In genomic region chr12:78430501-78430900, GRCh38 we compare ENCODE assay signal across 18 cellular contexts.
A peak's percentile ranks its signal among the peaks of the same experiment; 100 is the strongest.
DNase-seq lines count a peak whose midpoint lies in the region; ATAC-seq, FAIRE-seq and TF ChIP-seq lines count a peak whose summit lies in the region.
"Had no signal": no experiment of that assay in that cellular context is flagged by ENCODE, and none has a peak within 500 bp of the region (broad histone marks: within the 10 kb centered on the region; RNA-seq: fewer than 3 reads in every experiment).

No MANE protein-coding gene starts in this region.

- H3F3A ChIP-seq in smooth muscle cell (ENCODE audit: low read depth) = no peaks in the 10 kb centered on the region

- H3K27me3 Mint-ChIP-seq in mesothelial cell of epicardium (ENCODE audit: low read depth) = no peaks in the 10 kb centered on the region
- H3K27me3 Mint-ChIP-seq: CD4-positive, CD25-positive, alpha-beta regulatory T cell had no signal

- H3K27me3 ChIP-seq in smooth muscle cell (ENCODE audit: low read depth) = no peaks in the 10 kb centered on the region

- H3K27ac Mint-ChIP-seq in mesothelial cell of epicardium = peak overlapping the region; percentile 19
- H3K27ac Mint-ChIP-seq: CD4-positive, CD25-positive, alpha-beta regulatory T cell; CD8-positive, alpha-beta T cell; HFFc6 had no signal

- intact Hi-C loops in OCI-LY7 (cut with micrococcal nuclease; ENCODE audit: unreplicated experiment) = no loop called here

- H3K36me3 Mint-ChIP-seq in mesothelial cell of epicardium = no peaks in the 10 kb centered on the region
- H3K36me3 Mint-ChIP-seq: CD4-positive, CD25-positive, alpha-beta regulatory T cell; CD8-positive, alpha-beta T cell had no signal

- no peak overlapping the region for H3K27ac ChIP-seq in OCI-LY7 (ENCODE audit: low read depth, low read length, poor library complexity, severe bottlenecking)
- no peak overlapping the region for H3K27ac ChIP-seq in smooth muscle cell (ENCODE audit: low read depth)

- no peak for DNase-seq in OCI-LY7 (ENCODE audit: low spot score)
- no peak for DNase-seq in mesothelial cell of epicardium (ENCODE audit: low spot score in 2 of 2, unreplicated experiment in 2 of 2)
- DNase-seq in smooth muscle cell (lab: John Stamatoyannopoulos, UW; ENCODE audit: unreplicated experiment) = no peak
- no peak for DNase-seq in activated T-cell treated with anti-CD3 and anti-CD28 coated beads, Interleukin-2, amount 50 U/mL, for 48 hours
- DNase-seq: C1 segment of cervical spinal cord; Caco-2; CD4-positive, CD25-positive, alpha-beta regulatory T cell; CD8-positive, alpha-beta T cell; DMS153; DND-41; GOT3; HFFc6 had no signal

- TF ChIP-seq CTCF in OCI-LY7 (conservative IDR thresholded peaks at IDR 0.05; ENCODE audit: low read length) (no peak), mesothelial cell of epicardium (IDR thresholded peaks at IDR 0.05; ENCODE audit: unreplicated experiment) (no peak), smooth muscle cell (IDR thresholded peaks at IDR 0.05; ENCODE audit: borderline replicate concordance, insufficient read depth, poor library complexity, severe bottlenecking) (no peak)

- H4K20me1 ChIP-seq in OCI-LY7 (ENCODE audit: insufficient read depth, low read length) (no peaks in the 10 kb centered on the region), smooth muscle cell (ENCODE audit: low read depth) (no peaks in the 10 kb centered on the region)

- H2AFZ ChIP-seq in OCI-LY7 (ENCODE audit: low read length) = peak overlapping the region; percentile 51
- H2AFZ ChIP-seq in smooth muscle cell (ENCODE audit: low read depth) = peak overlapping the region; percentile 36

- H3K36me3 ChIP-seq in OCI-LY7 (ENCODE audit: insufficient read depth, low read length) = no peaks in the 10 kb centered on the region; the same call in 1 of the 2 replicates
- no peaks in the 10 kb centered on the region for H3K36me3 ChIP-seq in smooth muscle cell (ENCODE audit: low read depth)
- H3K36me3 ChIP-seq: HAP-1 had no signal

- no peak overlapping the region for H3K4me3 Mint-ChIP-seq in mesothelial cell of epicardium
- H3K4me3 Mint-ChIP-seq: CD4-positive, CD25-positive, alpha-beta regulatory T cell; CD8-positive, alpha-beta T cell; HFFc6 had no signal

- ATAC-seq in HG03135 (IDR thresholded peaks at IDR 0.05; ENCODE audit: unreplicated experiment) = no peak
- ATAC-seq: CD8-positive, alpha-beta T cell had no signal

- WGBS in smooth muscle cell (ENCODE audit: low lambda C conversion rate) = 44% methylated on average over 2 of the region's 2 CpGs

- no peaks in the 10 kb centered on the region for H3K9me2 ChIP-seq in OCI-LY7 (ENCODE audit: insufficient read depth, low read length)

- H3K4me2 ChIP-seq in OCI-LY7 (ENCODE audit: low read length) = no peak overlapping the region
- no peak overlapping the region for H3K4me2 ChIP-seq in smooth muscle cell

- H3K9me3 Mint-ChIP-seq in mesothelial cell of epicardium = peaks cover 36% of the 10 kb centered on the region

- H3K4me1 ChIP-seq in OCI-LY7 (ENCODE audit: insufficient read depth, low read length, poor library complexity, severe bottlenecking) = peaks cover 4% of the 10 kb centered on the region
- H3K4me1 ChIP-seq in smooth muscle cell (ENCODE audit: low read depth) = no peaks in the 10 kb centered on the region
- H3K4me1 ChIP-seq: Caco-2 had no signal

- H3K4me1 Mint-ChIP-seq in mesothelial cell of epicardium = peaks cover 9% of the 10 kb centered on the region
- H3K4me1 Mint-ChIP-seq: CD4-positive, CD25-positive, alpha-beta regulatory T cell had no signal

- H3K9me3 ChIP-seq in OCI-LY7 (ENCODE audit: low read length) (peaks cover 11% of the 10 kb centered on the region; the same call in 1 of the 2 replicates), smooth muscle cell (replicated peaks; ENCODE audit: low read depth) (no peaks in the 10 kb centered on the region)
- H3K9me3 ChIP-seq: Caco-2, HAP-1 had no signal

- POLR2A ChIA-PET in OCI-LY7 (lab: Charles Lee) = no interaction called here

- BruUV-seq in OCI-LY7 (replicated peaks; lab: Mats Ljungman, UMichigan) = no TSS peak

- H3K4me3 ChIP-seq in OCI-LY7 (ENCODE audit: low read depth, low read length, poor library complexity, severe bottlenecking) (no peak overlapping the region), smooth muscle cell (no peak overlapping the region)
- H3K4me3 ChIP-seq: HAP-1 had no signal

- H3K79me2 ChIP-seq in OCI-LY7 (ENCODE audit: insufficient read depth, low read depth, low read length) = no peaks in the 10 kb centered on the region
- H3K79me2 ChIP-seq in smooth muscle cell (ENCODE audit: low read depth) = no peaks in the 10 kb centered on the region

- FAIRE-seq in endometrium (lab: Jason Lieb, UNC) = peak; percentile 54
- FAIRE-seq: G401.6, GM12892, H54 had no signal

- H3K9ac ChIP-seq in smooth muscle cell (ENCODE audit: low read depth) = no peak overlapping the region

- CTCF ChIA-PET in OCI-LY7 (lab: Charles Lee; ENCODE audit: unreplicated experiment) = no interaction called here
